Comparison of ENCODE assay signal across 2 cellular contexts in genomic region chr7:100574362-100575205, GRCh38.
TF ChIP-seq lines count a peak whose summit lies in the region.

No MANE protein-coding gene starts in this region.

TF ChIP-seq in IMR-90, 13 proteins besides CTCF, POLR2A, EP300 and RAD21:
- TF ChIP-seq USF2 (IDR thresholded peaks at IDR 0.05; ENCODE audit: low read depth, low read length) (no peak), RFX5 (IDR thresholded peaks at IDR 0.05; ENCODE audit: low read depth, low read length) (no peak), BHLHE40 (IDR thresholded peaks at IDR 0.05; ENCODE audit: low read depth, low read length) (no peak), MAFK (IDR thresholded peaks at IDR 0.05; ENCODE audit: low read depth, low read length) (no peak), CEBPB (IDR thresholded peaks at IDR 0.05; ENCODE audit: low read depth, low read length) (no peak), RCOR1 (IDR thresholded peaks at IDR 0.05; ENCODE audit: insufficient replicate concordance, low read length) (no peak), MXI1 (IDR thresholded peaks at IDR 0.05; ENCODE audit: borderline replicate concordance, low read depth, low read length) (no peak), MAZ (IDR thresholded peaks at IDR 0.05; ENCODE audit: borderline replicate concordance, low read depth, low read length) (no peak), CHD1 (IDR thresholded peaks at IDR 0.05; ENCODE audit: low read depth, low read length) (no peak), ELK1 (IDR thresholded peaks at IDR 0.05; ENCODE audit: borderline replicate concordance, low read depth, low read length) (no peak), NFE2L2 (IDR thresholded peaks at IDR 0.05; ENCODE audit: low read depth, low read length) (no peak)

TF ChIP-seq in endothelial cell of umbilical vein, 7 proteins besides CTCF, POLR2A, EP300 and RAD21:
- TF ChIP-seq EZH2 (IDR thresholded peaks at IDR 0.05; ENCODE audit: borderline replicate concordance, low read depth, low read length, severe bottlenecking), result no peak
- no peak for TF ChIP-seq MYC (IDR thresholded peaks at IDR 0.05; ENCODE audit: low read depth, low read length)
- TF ChIP-seq MAX (IDR thresholded peaks at IDR 0.05; ENCODE audit: insufficient read depth, insufficient read length), result no peak
- no peak for TF ChIP-seq POLR2AphosphoS5 (IDR thresholded peaks at IDR 0.05; ENCODE audit: insufficient read depth, low read depth, low read length)
- no peak for TF ChIP-seq GATA2 (IDR thresholded peaks at IDR 0.05; ENCODE audit: insufficient read depth, insufficient read length, low read depth, low read length)
